ENCODE assay signal across 8 cellular contexts in genomic region chr6:10555625-10556309, GRCh38. TPM values are rescaled to one million over a fixed set of nuclear protein-coding genes. Genes with fewer than 3 reads are reported as not detected.
A peak's percentile ranks its signal among the peaks of the same experiment; 100 is the strongest.
DNase-seq lines count a peak whose midpoint lies in the region; ATAC-seq and TF ChIP-seq lines count a peak whose summit lies in the region.

No MANE protein-coding gene starts in this region.

- peak overlapping the region; percentile 59 for H2AFZ ChIP-seq in trophoblast cell (ENCODE audit: insufficient read depth, low read length, poor library complexity)
- no peak overlapping the region for H2AFZ ChIP-seq in OCI-LY7 (ENCODE audit: low read length)

- WGBS in adrenal gland, 4 donors: 9 to 14% (median 13%) methylated on average over 22 of the region's 22 CpGs
- 5 to 11% (median 8%) methylated on average over 18 to 22 of the region's 22 CpGs for WGBS in heart left ventricle, 4 donors
- no CpG with 5 or more reads among the region's 22 CpGs for WGBS in trophoblast cell (ENCODE audit: extremely low coverage, insufficient coverage, insufficient read length)

- no peak overlapping the region for H3K23ac ChIP-seq in trophoblast cell (ENCODE audit: low read length)

- ATAC-seq in heart left ventricle: peak; percentile 75 to 92 (median 90)
- ATAC-seq in GM21717 (IDR thresholded peaks at IDR 0.05; ENCODE audit: unreplicated experiment): no peak
- ATAC-seq in HG03139 (IDR thresholded peaks at IDR 0.05; ENCODE audit: unreplicated experiment): no peak

- H2BK120ac ChIP-seq in trophoblast cell (ENCODE audit: insufficient read depth, low read length, poor library complexity): peak overlapping the region; percentile 29

- peak; percentile 36 for DNase-seq in NCI-H1436 (lab: John Stamatoyannopoulos, UW)
- no peak for DNase-seq in NCI-H1436 treated with DMSO at 0.1 percent for 48 hours (lab: John Stamatoyannopoulos, UW)
- DNase-seq in adrenal gland: peak; percentile 25 to 69 (median 51)
- DNase-seq in heart left ventricle: peak; percentile 59 to 85 (median 78)
- DNase-seq in trophoblast cell: no peak
- DNase-seq in OCI-LY7 (ENCODE audit: low spot score): no peak

- peaks cover 16% of the 10 kb centered on the region for H3K79me1 ChIP-seq in trophoblast cell (ENCODE audit: low read length)

- H2BK5ac ChIP-seq in trophoblast cell (ENCODE audit: low read depth, low read length, poor library complexity): peak overlapping the region; percentile 42

- peak overlapping the region; percentile 33 for H3K4ac ChIP-seq in trophoblast cell (ENCODE audit: low read depth, low read length)

- no peaks in the 10 kb centered on the region for H3K4me1 ChIP-seq in adrenal gland (replicated peaks in 1 of 2)
- H3K4me1 ChIP-seq in heart left ventricle: peaks cover 0 to 49% (median 21%) of the 10 kb centered on the region in 12 donors
- peaks cover 9 to 22% of the 10 kb centered on the region in 2 experiments for H3K4me1 ChIP-seq in trophoblast cell (ENCODE audit: control insufficient read depth in 1 of 2, insufficient read depth in 2 of 2, low read length in 2 of 2)
- H3K4me1 ChIP-seq in OCI-LY7 (ENCODE audit: insufficient read depth, low read length, poor library complexity, severe bottlenecking): peaks cover 14% of the 10 kb centered on the region

- H3K36me3 ChIP-seq in adrenal gland (replicated peaks in 1 of 2) (no peaks in the 10 kb centered on the region), heart left ventricle (no peaks in the 10 kb centered on the region), trophoblast cell (ENCODE audit: control insufficient read depth in 1 of 2, insufficient read depth in 2 of 2, low read length in 2 of 2) (peaks cover 2 to 4% of the 10 kb centered on the region in 2 experiments), OCI-LY7 (ENCODE audit: insufficient read depth, low read length) (peaks cover 35% of the 10 kb centered on the region)

- peak overlapping the region; percentile 7 for H4K8ac ChIP-seq in trophoblast cell (ENCODE audit: low read depth, low read length)

- H3K9ac ChIP-seq in trophoblast cell (ENCODE audit: low read length): peak overlapping the region; percentile 70

- no peak for TF ChIP-seq POLR2A in adrenal gland (IDR thresholded peaks at IDR 0.05)
- TF ChIP-seq POLR2A in heart left ventricle (IDR thresholded peaks at IDR 0.05): no peak

- no peak for TF ChIP-seq CTCF in adrenal gland (IDR thresholded peaks at IDR 0.05)
- no peak for TF ChIP-seq CTCF in heart left ventricle (IDR thresholded peaks at IDR 0.05)
- no peak for TF ChIP-seq CTCF in OCI-LY7 (conservative IDR thresholded peaks at IDR 0.05; ENCODE audit: low read length)

- POLR2A ChIA-PET in OCI-LY7 (lab: Charles Lee): interaction anchor here (0.9 to 1.6 kb wide), 4 partner anchors 9 to 76 kb away, joined by 3 to 4 read pairs (median 3); no protein-coding TSS in a partner anchor

- H4K91ac ChIP-seq in trophoblast cell (ENCODE audit: low read depth, low read length): peak overlapping the region; percentile 77

- H3K27ac ChIP-seq in adrenal gland: peak overlapping the region in 1 of 5 donors; percentile 65
- peak overlapping the region in 11 of 12 donors; percentile 8 to 83 (median 75) for H3K27ac ChIP-seq in heart left ventricle
- peak overlapping the region; percentile 62 for H3K27ac ChIP-seq in trophoblast cell (ENCODE audit: low read depth, low read length)
- H3K27ac ChIP-seq in OCI-LY7 (ENCODE audit: low read depth, low read length, poor library complexity, severe bottlenecking): no peak overlapping the region

- H2BK12ac ChIP-seq in trophoblast cell (ENCODE audit: low read length): peak overlapping the region; percentile 62

- H3K14ac ChIP-seq in trophoblast cell (ENCODE audit: low read length): peak overlapping the region; percentile 47

- peaks cover 9% of the 10 kb centered on the region; the same call in 1 of the 2 replicates for H4K20me1 ChIP-seq in OCI-LY7 (ENCODE audit: insufficient read depth, low read length)

- H3K4me2 ChIP-seq in trophoblast cell (ENCODE audit: low read length): peak overlapping the region; percentile 80
- H3K4me2 ChIP-seq in OCI-LY7 (ENCODE audit: low read length): no peak overlapping the region

- H4K12ac ChIP-seq in trophoblast cell (ENCODE audit: low read depth, low read length): peak overlapping the region; percentile 43

- H3K9me3 ChIP-seq in adrenal gland (replicated peaks in 1 of 3) (no peaks in the 10 kb centered on the region), heart left ventricle (no peaks in the 10 kb centered on the region), trophoblast cell (ENCODE audit: insufficient read depth, low read depth, low read length) (no peaks in the 10 kb centered on the region), OCI-LY7 (ENCODE audit: low read length) (no peaks in the 10 kb centered on the region)

- no TSS peak for BruUV-seq in OCI-LY7 (replicated peaks; lab: Mats Ljungman, UMichigan)

- H2AK5ac ChIP-seq in trophoblast cell (ENCODE audit: low read length): no peak overlapping the region

- H3K27me3 ChIP-seq in adrenal gland (no peaks in the 10 kb centered on the region), heart left ventricle (peaks cover 0 to 6% (median 0%) of the 10 kb centered on the region in 9 donors), trophoblast cell (ENCODE audit: insufficient read depth, low read length) (no peaks in the 10 kb centered on the region)

- H3K79me2 ChIP-seq in trophoblast cell (ENCODE audit: control insufficient read depth, insufficient read depth, low read length, poor library complexity) (peaks cover 2% of the 10 kb centered on the region), OCI-LY7 (ENCODE audit: insufficient read depth, low read depth, low read length) (peaks cover 46% of the 10 kb centered on the region; the same call in 1 of the 2 replicates)

- CTCF ChIA-PET in OCI-LY7 (lab: Charles Lee; ENCODE audit: unreplicated experiment): no interaction called here

- H3K4me3 ChIP-seq in adrenal gland: peak overlapping the region in 1 of 4 donors; percentile 11
- H3K4me3 ChIP-seq in heart left ventricle: peak overlapping the region in 11 of 12 donors; percentile 9 to 51 (median 43)
- peak overlapping the region; percentile 1 for H3K4me3 ChIP-seq in trophoblast cell (ENCODE audit: low read depth, low read length)
- H3K4me3 ChIP-seq in OCI-LY7 (ENCODE audit: low read depth, low read length, poor library complexity, severe bottlenecking): no peak overlapping the region

- intact Hi-C loops in adrenal gland (cut with DNase I): no loop called here
- intact Hi-C loops in heart left ventricle (cut with DNase I): loop anchor here in 3 of 10 donors (2.0 to 5.0 kb wide), 2 partner anchors 33 kb away; partner anchors contain the start of gene GCNT2 (in 3 of the 3)
- intact Hi-C loops in OCI-LY7 (cut with micrococcal nuclease; ENCODE audit: unreplicated experiment): no loop called here

- no peaks in the 10 kb centered on the region for H3K9me2 ChIP-seq in OCI-LY7 (ENCODE audit: insufficient read depth, low read length)

- H3K18ac ChIP-seq in trophoblast cell (ENCODE audit: low read length): peak overlapping the region; percentile 43

RNA-seq across cellular contexts. Expression of gene GCNT2, which starts 34.6 kb away (rescaled TPM):
- total RNA-seq in adrenal gland (1 to 10 TPM in 7 of 8 donors, under 1 TPM in 1; 0.87 to 4.0 (median 1.8) TPM), heart left ventricle (10 to 100 TPM; 29.2 to 68.8 (median 43.1) TPM), OCI-LY7 (2022) (23.8 and 25.2 TPM in 2 replicates)
- polyA plus RNA-seq in adrenal gland (1 to 10 TPM in 1 of 3 donors, under 1 TPM in 2; 0.27 to 1.2 (median 0.56) TPM), heart left ventricle (10 to 100 TPM; 15.1 to 16.3 TPM)
- polyA plus RNA-seq in trophoblast cell (2013): 16.5 and 17.2 TPM in 2 replicates
- total RNA-seq in OCI-LY7 (2014; rRNA removed; shearing (Covaris generic)): 15.4 and 17.4 TPM in 2 replicates

Comparison
In these comparisons a context has a peak if more than half of its experiments do, and no peak if none do; other contexts are left out.
1. DNase-seq: peak in NCI-H1436 (single experiment), adrenal gland (7 of 7) and heart left ventricle (5 of 5); none in NCI-H1436 treated with DMSO at 0.1 percent for 48 hours (single experiment), trophoblast cell (0 of 2) and OCI-LY7 (single experiment).
2. ATAC-seq: peak in heart left ventricle (4 of 4); none in GM21717 (single experiment) and HG03139 (single experiment).